Comparison of ENCODE assay signal across 8 cellular contexts in genomic region chr19:3047307-3048189, GRCh38. TPM values are rescaled to one million over a fixed set of nuclear protein-coding genes. Genes with fewer than 3 reads are reported as not detected.
DNase-seq lines count a peak whose midpoint lies in the region; ATAC-seq lines count a peak whose summit lies in the region.

No MANE protein-coding gene starts in this region.

- peaks cover under 1% of the 10 kb centered on the region for H3K36me3 Mint-ChIP-seq in activated CD4-positive, alpha-beta T cell treated with anti-CD3 and anti-CD28 coated beads for 36 hours (ENCODE audit: low read depth)

- POLR2A ChIA-PET in activated CD4-positive, alpha-beta T cell treated with anti-CD3 and anti-CD28 coated beads for 36 hours (lab: Charles Lee): no interaction called here

- WGBS in GM23248 (ENCODE audit: low coverage in 1 of 2, low lambda C conversion rate in 2 of 2, missing lambda C conversion rate in 2 of 2), 2 experiments: 8% methylated on average over 31 to 34 of the region's 44 CpGs

- H2AFZ ChIP-seq in GM23248: peak overlapping the region; percentile 77

- no peaks in the 10 kb centered on the region for H4K20me1 ChIP-seq in GM23248 (ENCODE audit: insufficient read depth)

- peaks cover 10% of the 10 kb centered on the region for H3K4me1 Mint-ChIP-seq in activated CD4-positive, alpha-beta T cell treated with anti-CD3 and anti-CD28 coated beads for 36 hours

- H3K4me3 ChIP-seq in GM23248 (peak overlapping the region; percentile 54), duodenal mucosa (ENCODE audit: low read depth in 1 of 2, low read length in 2 of 2) (peak overlapping the region; percentile 55 to 57)

- no peaks in the 10 kb centered on the region for H3K27me3 Mint-ChIP-seq in activated CD4-positive, alpha-beta T cell treated with anti-CD3 and anti-CD28 coated beads for 36 hours

- peak overlapping the region; percentile 79 for H3K27ac Mint-ChIP-seq in activated CD4-positive, alpha-beta T cell treated with anti-CD3 and anti-CD28 coated beads for 36 hours

- 0 out of 2 replicates have a peak, but pooled peaks cover 7% of the 10 kb centered on the region for H3F3A ChIP-seq in GM23248 (ENCODE audit: insufficient read depth)

- H3K9me2 ChIP-seq in GM23248 (ENCODE audit: insufficient read depth): no peaks in the 10 kb centered on the region

- H3K27me3 ChIP-seq in GM23248 (replicated peaks; ENCODE audit: insufficient read depth) (no peaks in the 10 kb centered on the region), duodenal mucosa (ENCODE audit: control insufficient read depth in 1 of 2, insufficient read depth in 2 of 2, low read length in 2 of 2) (no peaks in the 10 kb centered on the region)

- peak; percentile 93 for ATAC-seq in activated CD4-positive, alpha-beta T cell treated with anti-CD3 and anti-CD28 coated beads for 36 hours
- no peak for ATAC-seq in GM18520 (IDR thresholded peaks at IDR 0.05; ENCODE audit: unreplicated experiment)
- ATAC-seq in GM21786 (IDR thresholded peaks at IDR 0.05; ENCODE audit: unreplicated experiment): no peak

- no peaks in the 10 kb centered on the region for H3K9me3 ChIP-seq in GM23248 (ENCODE audit: low read depth)
- H3K9me3 ChIP-seq in duodenal mucosa (ENCODE audit: control insufficient read depth in 1 of 2, low read length in 2 of 2): no peaks in the 10 kb centered on the region

- peak overlapping the region; percentile 67 for H3K4me3 Mint-ChIP-seq in activated CD4-positive, alpha-beta T cell treated with anti-CD3 and anti-CD28 coated beads for 36 hours

- H3K4me1 ChIP-seq in GM23248 (ENCODE audit: insufficient read depth) (no peaks in the 10 kb centered on the region), duodenal mucosa (ENCODE audit: control insufficient read depth in 1 of 2, insufficient read depth in 2 of 2, low read length in 2 of 2) (peaks cover 0 to 8% of the 10 kb centered on the region in 2 donors)

- CTCF ChIA-PET in activated CD4-positive, alpha-beta T cell treated with anti-CD3 and anti-CD28 coated beads for 36 hours (lab: Charles Lee): no interaction called here

- in situ Hi-C loops in GM23248 (cut with MboI): no loop called here

- no peaks in the 10 kb centered on the region for H3K79me2 ChIP-seq in GM23248 (ENCODE audit: insufficient read depth)

- H3K9me3 Mint-ChIP-seq in activated CD4-positive, alpha-beta T cell treated with anti-CD3 and anti-CD28 coated beads for 36 hours (ENCODE audit: low read depth): no peaks in the 10 kb centered on the region

- H3K36me3 ChIP-seq in GM23248 (ENCODE audit: low read depth): no peaks in the 10 kb centered on the region
- H3K36me3 ChIP-seq in duodenal mucosa (ENCODE audit: control insufficient read depth in 1 of 2, insufficient read depth in 2 of 2, low read length in 2 of 2): no peaks in the 10 kb centered on the region

- DNase-seq in GM23248 (peak; percentile 86), NCI-H2196 (lab: John Stamatoyannopoulos, UW; ENCODE audit: unreplicated experiment) (peak; percentile 81), lung microvascular endothelial cell (ENCODE audit: low read depth in 2 of 2) (peak; percentile 53 to 71)
- DNase-seq in activated CD4-positive, alpha-beta T cell treated with anti-CD3 and anti-CD28 coated beads for 36 hours: peak; percentile 86
- peak; percentile 37 for DNase-seq in stimulated activated CD8-positive, alpha-beta memory T cell treated with anti-CD3 and anti-CD28 coated beads, Interleukin-7, amount 100 ng/mL, for 24 hours (ENCODE audit: low read depth)

- H3K9ac ChIP-seq in GM23248 (no peak overlapping the region), duodenal mucosa (ENCODE audit: low read depth in 1 of 2, low read length in 2 of 2) (peak overlapping the region in 1 of 2 donors; percentile 51)

- H3K27ac ChIP-seq in GM23248: no peak overlapping the region
- no peak overlapping the region for H3K27ac ChIP-seq in duodenal mucosa (ENCODE audit: low read depth, low read length)

- H3K4me2 ChIP-seq in GM23248 (ENCODE audit: unreplicated experiment): peak overlapping the region; percentile 73

- intact Hi-C loops in activated CD4-positive, alpha-beta T cell treated with anti-CD3 and anti-CD28 coated beads for 36 hours (cut with DNase I, micrococcal nuclease): loop anchor here in 1 of 2 experiments (2.0 kb wide), 1 partner anchor 13 kb away; no protein-coding TSS in a partner anchor

RNA-seq across cellular contexts. Expression of gene TLE5, which starts 14.7 kb away (rescaled TPM):
- 254 and 337 TPM in 2 replicates for total RNA-seq in GM23248 (2014; rRNA removed; shearing (Covaris generic))
- 133 and 157 TPM in 2 replicates for polyA plus RNA-seq in GM23248 (2016; fragmentation: Nextera tagmentation; extraction: Ambion mirVana)
- total RNA-seq in activated CD4-positive, alpha-beta T cell treated with anti-CD3 and anti-CD28 coated beads for 36 hours: 100 to 1,000 TPM; 349 to 533 TPM
- 103 and 142 TPM in 2 replicates for total RNA-seq in lung microvascular endothelial cell

RNA-seq across cellular contexts. Expression of gene TLE2, which starts 18.5 kb away (rescaled TPM):
- total RNA-seq in GM23248 (2014; rRNA removed; shearing (Covaris generic)): 4.3 and 10.1 TPM in 2 replicates
- 2.9 and 3.6 TPM in 2 replicates for polyA plus RNA-seq in GM23248 (2016; fragmentation: Nextera tagmentation; extraction: Ambion mirVana)
- 1 to 10 TPM; 4.7 to 6.3 TPM for total RNA-seq in activated CD4-positive, alpha-beta T cell treated with anti-CD3 and anti-CD28 coated beads for 36 hours
- total RNA-seq in lung microvascular endothelial cell: 7.2 and 17.5 TPM in 2 replicates

RNA-seq across cellular contexts. Expression of gene GNA11, which starts 46.6 kb away (rescaled TPM):
- total RNA-seq in GM23248 (2014; rRNA removed; shearing (Covaris generic)): 69.9 and 99.3 TPM in 2 replicates
- 14.2 and 15.0 TPM in 2 replicates for polyA plus RNA-seq in GM23248 (2016; fragmentation: Nextera tagmentation; extraction: Ambion mirVana)
- 10 to 100 TPM in 1 of 2 experiments, 1 to 10 TPM in 1; 7.3 to 13.2 TPM for total RNA-seq in activated CD4-positive, alpha-beta T cell treated with anti-CD3 and anti-CD28 coated beads for 36 hours
- total RNA-seq in lung microvascular endothelial cell: 41.4 and 58.7 TPM in 2 replicates
